Comparison of ENCODE assay signal across 24 cellular contexts in the genomic region with DNA sequence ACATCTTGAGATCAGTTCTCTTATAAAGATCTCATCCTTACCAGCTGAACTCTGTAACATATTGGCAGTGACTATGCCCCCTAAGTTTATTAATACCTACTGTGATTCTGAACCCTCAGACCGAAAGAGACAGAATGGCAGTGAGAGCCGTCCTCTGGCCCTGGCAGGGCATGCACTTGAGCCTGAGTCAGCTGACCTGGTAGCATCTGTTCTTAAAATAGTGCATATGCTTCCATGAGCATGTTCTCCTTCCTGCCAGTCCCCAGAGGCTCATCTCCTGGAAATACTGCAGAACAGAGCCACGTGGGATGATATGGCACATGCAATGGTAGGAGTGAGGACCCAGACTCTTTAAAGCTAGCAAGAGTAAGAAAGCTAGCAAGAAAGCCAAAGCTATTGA. TPM values are rescaled to one million over a fixed set of nuclear protein-coding genes. Genes with fewer than 3 reads are reported as not detected.
DNase-seq lines count a peak whose midpoint lies in the region; ATAC-seq and TF ChIP-seq lines count a peak whose summit lies in the region.
"Had no signal": no experiment of that assay in that cellular context is flagged by ENCODE, and none has a peak within 500 bp of the region (broad histone marks: within the 10 kb centered on the region; RNA-seq: fewer than 3 reads in every experiment).

No MANE protein-coding gene starts in this region.

- no peaks in the 10 kb centered on the region for H3K36me3 Mint-ChIP-seq in activated naive CD4-positive, alpha-beta T cell treated with anti-CD3 and anti-CD28 coated beads for 36 hours (ENCODE audit: low read depth)
- H3K36me3 Mint-ChIP-seq: mesothelial cell of epicardium had no signal

- no peaks in the 10 kb centered on the region for H3K27me3 ChIP-seq in right atrium auricular region
- H3K27me3 ChIP-seq: neutrophil, tibial nerve had no signal

- intact Hi-C loops in Right ventricle myocardium inferior (cut with DNase I), result no loop called here
- intact Hi-C loops in cardiac septum (cut with DNase I), result loop anchor here (2.0 kb wide), 1 partner anchor 57 kb away; no protein-coding TSS in a partner anchor
- intact Hi-C loops in activated naive CD4-positive, alpha-beta T cell treated with anti-CD3 and anti-CD28 coated beads for 36 hours (cut with micrococcal nuclease), result no loop called here

- no peaks in the 10 kb centered on the region for H3K9me3 ChIP-seq in right atrium auricular region
- H3K9me3 ChIP-seq: neutrophil had no signal

- H3K27me3 Mint-ChIP-seq in activated naive CD4-positive, alpha-beta T cell treated with anti-CD3 and anti-CD28 coated beads for 36 hours (ENCODE audit: low read depth), result no peaks in the 10 kb centered on the region
- H3K27me3 Mint-ChIP-seq: activated naive CD8-positive, alpha-beta T cell treated with anti-CD3 and anti-CD28 coated beads for 36 hours; naive thymus-derived CD4-positive, alpha-beta T cell; T-helper 17 cell had no signal

- no peak for DNase-seq in Right ventricle myocardium inferior (ENCODE audit: missing footprints)
- no peak for DNase-seq in cardiac septum (ENCODE audit: low spot score)
- DNase-seq in right atrium auricular region (ENCODE audit: low spot score), result no peak
- no peak for DNase-seq in substantia nigra (lab: John Stamatoyannopoulos, UW)
- no peak for DNase-seq in activated naive CD4-positive, alpha-beta T cell treated with anti-CD3 and anti-CD28 coated beads for 36 hours
- DNase-seq: activated naive CD8-positive, alpha-beta T cell treated with anti-CD3 and anti-CD28 coated beads for 36 hours; activated T-cell treated with anti-CD3 and anti-CD28 coated beads for 4 hours; aorta; GM23248; IMR-90; MV-4-11; naive thymus-derived CD4-positive, alpha-beta T cell; NCI-H526 treated with DMSO at 0.1 percent for 48 hours; stimulated activated CD4-positive, alpha-beta T cell treated with anti-CD3 and anti-CD28 coated beads, Interleukin-15, amount 100 ng/mL, for 24 hours; stimulated activated CD4-positive, alpha-beta T cell treated with anti-CD3 and anti-CD28 coated beads, Interleukin-4, amount 100 ng/mL, for 4 hours; T-helper 17 cell had no signal

- H3K27ac Mint-ChIP-seq in activated naive CD4-positive, alpha-beta T cell treated with anti-CD3 and anti-CD28 coated beads for 36 hours, result no peak overlapping the region
- H3K27ac Mint-ChIP-seq: activated naive CD8-positive, alpha-beta T cell treated with anti-CD3 and anti-CD28 coated beads for 36 hours; mesothelial cell of epicardium; naive thymus-derived CD4-positive, alpha-beta T cell; progenitor cell of endocrine pancreas; T-helper 17 cell had no signal

- H3K4me1 Mint-ChIP-seq in activated naive CD4-positive, alpha-beta T cell treated with anti-CD3 and anti-CD28 coated beads for 36 hours (ENCODE audit: low read depth), result no peaks in the 10 kb centered on the region
- H3K4me1 Mint-ChIP-seq: activated naive CD8-positive, alpha-beta T cell treated with anti-CD3 and anti-CD28 coated beads for 36 hours; naive thymus-derived CD4-positive, alpha-beta T cell had no signal

- CTCF ChIA-PET in activated naive CD4-positive, alpha-beta T cell treated with anti-CD3 and anti-CD28 coated beads for 36 hours (lab: Charles Lee), result interaction anchor here (1.1 kb wide), 1 partner anchor 32 kb away, joined by 3 read pairs; no protein-coding TSS in a partner anchor

- no peak overlapping the region for H3K4me3 Mint-ChIP-seq in activated naive CD4-positive, alpha-beta T cell treated with anti-CD3 and anti-CD28 coated beads for 36 hours
- H3K4me3 Mint-ChIP-seq: activated naive CD8-positive, alpha-beta T cell treated with anti-CD3 and anti-CD28 coated beads for 36 hours; mesothelial cell of epicardium; naive thymus-derived CD4-positive, alpha-beta T cell; T-helper 17 cell had no signal

- H3K4me1 ChIP-seq in right atrium auricular region, result peaks cover 0 to 32% of the 10 kb centered on the region in 2 donors
- H3K4me1 ChIP-seq: tibial nerve had no signal

- peak; percentile 87 for ATAC-seq in Right ventricle myocardium inferior
- ATAC-seq in SK-N-SH treated with all-trans-retinoic acid at 6 μM for 48 hours, result peak; percentile 46
- no peak for ATAC-seq in GM21786 (IDR thresholded peaks at IDR 0.05; ENCODE audit: unreplicated experiment)
- no peak for ATAC-seq in GM21381 (IDR thresholded peaks at IDR 0.05; ENCODE audit: unreplicated experiment)
- ATAC-seq: naive thymus-derived CD4-positive, alpha-beta T cell; T-helper 17 cell had no signal

- no peaks in the 10 kb centered on the region for H3K9me3 Mint-ChIP-seq in activated naive CD4-positive, alpha-beta T cell treated with anti-CD3 and anti-CD28 coated beads for 36 hours
- H3K9me3 Mint-ChIP-seq: activated naive CD8-positive, alpha-beta T cell treated with anti-CD3 and anti-CD28 coated beads for 36 hours had no signal

- H3K4me3 ChIP-seq in right atrium auricular region, result no peak overlapping the region
- H3K4me3 ChIP-seq: GM23248, SK-N-MC, tibial nerve had no signal

- TF ChIP-seq CTCF in right atrium auricular region (IDR thresholded peaks at IDR 0.05), result no peak

- H3K36me3 ChIP-seq in right atrium auricular region, result peaks cover 5% of the 10 kb centered on the region
- H3K36me3 ChIP-seq: neutrophil had no signal

- H3K27ac ChIP-seq in right atrium auricular region (peak overlapping the region; percentile 79 to 84), substantia nigra (ENCODE audit: low read depth, low read length, poor library complexity, severe bottlenecking) (peak overlapping the region; percentile 8)
- H3K27ac ChIP-seq: GM23248, neutrophil, SK-N-MC, tibial nerve had no signal

TF ChIP-seq in SK-N-SH treated with all-trans-retinoic acid at 6 μM for 48 hours, 23 proteins besides CTCF, POLR2A, EP300 and RAD21 (continues in another document):
- no peak for TF ChIP-seq ZFP30 (CRISPR knock-in tag; IDR thresholded peaks at IDR 0.05)
- TF ChIP-seq ZNF8 (CRISPR knock-in tag; IDR thresholded peaks at IDR 0.05), result no peak
- TF ChIP-seq SNAI2 (CRISPR knock-in tag; IDR thresholded peaks at IDR 0.05), result no peak
- no peak for TF ChIP-seq ZFP3 (CRISPR knock-in tag; IDR thresholded peaks at IDR 0.05)
- TF ChIP-seq, protein P1, sequence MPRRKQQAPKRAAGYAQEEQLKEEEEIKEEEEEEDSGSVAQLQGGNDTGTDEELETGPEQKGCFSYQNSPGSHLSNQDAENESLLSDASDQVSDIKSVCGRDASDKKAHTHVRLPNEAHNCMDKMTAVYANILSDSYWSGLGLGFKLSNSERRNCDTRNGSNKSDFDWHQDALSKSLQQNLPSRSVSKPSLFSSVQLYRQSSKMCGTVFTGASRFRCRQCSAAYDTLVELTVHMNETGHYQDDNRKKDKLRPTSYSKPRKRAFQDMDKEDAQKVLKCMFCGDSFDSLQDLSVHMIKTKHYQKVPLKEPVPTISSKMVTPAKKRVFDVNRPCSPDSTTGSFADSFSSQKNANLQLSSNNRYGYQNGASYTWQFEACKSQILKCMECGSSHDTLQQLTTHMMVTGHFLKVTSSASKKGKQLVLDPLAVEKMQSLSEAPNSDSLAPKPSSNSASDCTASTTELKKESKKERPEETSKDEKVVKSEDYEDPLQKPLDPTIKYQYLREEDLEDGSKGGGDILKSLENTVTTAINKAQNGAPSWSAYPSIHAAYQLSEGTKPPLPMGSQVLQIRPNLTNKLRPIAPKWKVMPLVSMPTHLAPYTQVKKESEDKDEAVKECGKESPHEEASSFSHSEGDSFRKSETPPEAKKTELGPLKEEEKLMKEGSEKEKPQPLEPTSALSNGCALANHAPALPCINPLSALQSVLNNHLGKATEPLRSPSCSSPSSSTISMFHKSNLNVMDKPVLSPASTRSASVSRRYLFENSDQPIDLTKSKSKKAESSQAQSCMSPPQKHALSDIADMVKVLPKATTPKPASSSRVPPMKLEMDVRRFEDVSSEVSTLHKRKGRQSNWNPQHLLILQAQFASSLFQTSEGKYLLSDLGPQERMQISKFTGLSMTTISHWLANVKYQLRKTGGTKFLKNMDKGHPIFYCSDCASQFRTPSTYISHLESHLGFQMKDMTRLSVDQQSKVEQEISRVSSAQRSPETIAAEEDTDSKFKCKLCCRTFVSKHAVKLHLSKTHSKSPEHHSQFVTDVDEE (CRISPR knock-in tag; IDR thresholded peaks at IDR 0.05), result no peak
- TF ChIP-seq TOX (CRISPR knock-in tag; IDR thresholded peaks at IDR 0.05; ENCODE audit: borderline replicate concordance), result no peak
- TF ChIP-seq RARB (CRISPR knock-in tag; IDR thresholded peaks at IDR 0.05), result no peak
- TF ChIP-seq CSDC2 (CRISPR knock-in tag; IDR thresholded peaks at IDR 0.05), result no peak
- TF ChIP-seq, protein P2, sequence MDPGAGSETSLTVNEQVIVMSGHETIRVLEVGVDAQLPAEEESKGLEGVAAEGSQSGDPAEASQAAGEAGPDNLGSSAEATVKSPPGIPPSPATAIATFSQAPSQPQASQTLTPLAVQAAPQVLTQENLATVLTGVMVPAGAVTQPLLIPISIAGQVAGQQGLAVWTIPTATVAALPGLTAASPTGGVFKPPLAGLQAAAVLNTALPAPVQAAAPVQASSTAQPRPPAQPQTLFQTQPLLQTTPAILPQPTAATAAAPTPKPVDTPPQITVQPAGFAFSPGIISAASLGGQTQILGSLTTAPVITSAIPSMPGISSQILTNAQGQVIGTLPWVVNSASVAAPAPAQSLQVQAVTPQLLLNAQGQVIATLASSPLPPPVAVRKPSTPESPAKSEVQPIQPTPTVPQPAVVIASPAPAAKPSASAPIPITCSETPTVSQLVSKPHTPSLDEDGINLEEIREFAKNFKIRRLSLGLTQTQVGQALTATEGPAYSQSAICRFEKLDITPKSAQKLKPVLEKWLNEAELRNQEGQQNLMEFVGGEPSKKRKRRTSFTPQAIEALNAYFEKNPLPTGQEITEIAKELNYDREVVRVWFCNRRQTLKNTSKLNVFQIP (CRISPR knock-in tag; IDR thresholded peaks at IDR 0.05; ENCODE audit: borderline replicate concordance, low read depth), result no peak
- no peak for TF ChIP-seq TCF4 (CRISPR knock-in tag; IDR thresholded peaks at IDR 0.05; ENCODE audit: borderline replicate concordance)
- TF ChIP-seq, protein P3, sequence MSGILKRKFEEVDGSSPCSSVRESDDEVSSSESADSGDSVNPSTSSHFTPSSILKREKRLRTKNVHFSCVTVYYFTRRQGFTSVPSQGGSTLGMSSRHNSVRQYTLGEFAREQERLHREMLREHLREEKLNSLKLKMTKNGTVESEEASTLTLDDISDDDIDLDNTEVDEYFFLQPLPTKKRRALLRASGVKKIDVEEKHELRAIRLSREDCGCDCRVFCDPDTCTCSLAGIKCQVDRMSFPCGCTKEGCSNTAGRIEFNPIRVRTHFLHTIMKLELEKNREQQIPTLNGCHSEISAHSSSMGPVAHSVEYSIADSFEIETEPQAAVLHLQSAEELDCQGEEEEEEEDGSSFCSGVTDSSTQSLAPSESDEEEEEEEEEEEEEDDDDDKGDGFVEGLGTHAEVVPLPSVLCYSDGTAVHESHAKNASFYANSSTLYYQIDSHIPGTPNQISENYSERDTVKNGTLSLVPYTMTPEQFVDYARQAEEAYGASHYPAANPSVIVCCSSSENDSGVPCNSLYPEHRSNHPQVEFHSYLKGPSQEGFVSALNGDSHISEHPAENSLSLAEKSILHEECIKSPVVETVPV (CRISPR knock-in tag; IDR thresholded peaks at IDR 0.05), result no peak
- no peak for TF ChIP-seq ARNTL (CRISPR knock-in tag; IDR thresholded peaks at IDR 0.05; ENCODE audit: borderline replicate concordance, low read depth)

RNA-seq across cellular contexts. Expression of a gene that starts 59.0 kb away (rescaled TPM):
- total RNA-seq in Right ventricle myocardium inferior, result 55.7 TPM
- 49.4 TPM for total RNA-seq in cardiac septum
- 10 to 100 TPM; 50.0 to 56.3 TPM for total RNA-seq in right atrium auricular region
- total RNA-seq in activated naive CD4-positive, alpha-beta T cell treated with anti-CD3 and anti-CD28 coated beads for 36 hours, result 1 to 10 TPM; 1.9 to 2.3 TPM
- total RNA-seq: progenitor cell of endocrine pancreas had no signal

Comparison
In these comparisons a context has a peak if more than half of its experiments do, and no peak if none do; other contexts are left out.
1. ATAC-seq: peak in Right ventricle myocardium inferior (single experiment) and SK-N-SH treated with all-trans-retinoic acid at 6 μM for 48 hours (single experiment); none in GM21786 (single experiment) and GM21381 (single experiment).
2. RNA of a gene that starts 59.0 kb away (total RNA-seq): 50.0 to 56.3 TPM in right atrium auricular region, 55.7 TPM in Right ventricle myocardium inferior (single experiment) and 49.4 TPM in cardiac septum (single experiment); 1.9 to 2.3 TPM in activated naive CD4-positive, alpha-beta T cell treated with anti-CD3 and anti-CD28 coated beads for 36 hours; every median in the first group is over 10 times any median in the second.